ENCODE assay signal across 36 cellular contexts in the genomic region with DNA sequence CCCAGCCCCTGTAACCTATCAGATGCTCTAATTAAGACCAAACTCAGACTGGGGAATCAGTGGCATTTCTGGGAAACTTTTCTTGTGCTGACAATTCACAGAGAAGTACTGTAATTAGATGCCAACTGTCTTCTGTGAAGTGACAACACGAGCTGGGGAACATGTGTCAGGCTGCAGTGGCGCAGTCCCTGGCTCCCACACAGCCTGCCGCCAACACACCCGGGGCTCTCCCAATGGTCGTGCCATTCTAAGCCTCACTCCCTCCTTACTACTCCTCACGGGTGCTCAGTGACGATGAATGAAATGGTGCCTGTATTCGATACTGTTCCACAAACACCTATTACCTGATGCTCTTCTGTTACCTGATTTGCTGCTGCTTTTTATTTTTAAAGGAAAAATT. TPM values are rescaled to one million over a fixed set of nuclear protein-coding genes. Genes with fewer than 3 reads are reported as not detected.
"Had no signal": no experiment of that assay in that cellular context is flagged by ENCODE, and none has a peak within 500 bp of the region (broad histone marks: within the 10 kb centered on the region; RNA-seq: fewer than 3 reads in every experiment).

No MANE protein-coding gene starts in this region.

- H3K27ac ChIP-seq: adrenal gland, body of pancreas, brain microvascular endothelial cell, breast epithelium, VCaP had no signal

- DNase-seq: activated B cell treated with CpG ODN at 0.5 μM for 24 hours; activated CD4-positive, alpha-beta memory T cell treated with anti-CD3 and anti-CD28 coated beads for 36 hours; activated CD4-positive, alpha-beta T cell treated with anti-CD3 and anti-CD28 coated beads for 4 hours; activated CD4-positive, alpha-beta T cell treated with anti-CD3 and anti-CD28 coated beads, Interleukin-2, amount 10 ng/mL, durations not matched to agents 24 days and 14 days; activated CD4-positive, alpha-beta T cell treated with anti-CD3 and anti-CD28 coated beads, Interleukin-2, amount 50 U/mL, for 1 hour; activated CD4-positive, alpha-beta T cell treated with anti-CD3 and anti-CD28 coated beads, Interleukin-2, amount 50 U/mL, for 4 hours; activated CD4-positive, CD25-positive, alpha-beta regulatory T cell treated with anti-CD3 and anti-CD28 coated beads, Interleukin-2, amount 50 U/mL, for 72 hours; activated CD8-positive, alpha-beta memory T cell treated with anti-CD3 and anti-CD28 coated beads, Interleukin-2, amount 50 U/mL, for 4 hours; activated CD8-positive, alpha-beta T cell treated with anti-CD3 and anti-CD28 coated beads for 36 hours; activated effector memory CD4-positive, alpha-beta T cell treated with anti-CD3 and anti-CD28 coated beads, Interleukin-2, amount 50 U/mL, for 16 hours; activated gamma-delta T cell treated with Interleukin-2 at 50 U/mL for 16 hours; activated naive CD4-positive, alpha-beta T cell; activated naive CD4-positive, alpha-beta T cell treated with anti-CD3 and anti-CD28 coated beads for 36 hours; activated naive CD4-positive, alpha-beta T cell treated with anti-CD3 and anti-CD28 coated beads, Interleukin-2, amount 50 U/mL, for 16 hours; activated naive CD8-positive, alpha-beta T cell treated with anti-CD3 and anti-CD28 coated beads for 36 hours; activated T-cell treated with anti-CD3 and anti-CD28 coated beads for 4 hours; activated T-cell treated with anti-CD3 and anti-CD28 coated beads, Interleukin-2, amount 50 U/mL, for 1 hour; activated T-cell treated with anti-CD3 and anti-CD28 coated beads, Interleukin-2, amount 50 U/mL, for 4 hours; activated T-cell treated with anti-CD3 and anti-CD28 coated beads, Interleukin-2, amount 50 U/mL, for 72 hours; adrenal gland; amniotic stem cell; aorta; body of pancreas; brain microvascular endothelial cell; central memory CD4-positive, alpha-beta T cell; T-helper 1 cell; T-helper 2 cell; T-helper 9 cell had no signal

- H3K4me3 ChIP-seq: adrenal gland, body of pancreas, breast epithelium had no signal

- ATAC-seq: activated CD8-positive, alpha-beta T cell treated with anti-CD3 and anti-CD28 coated beads for 36 hours; activated naive CD4-positive, alpha-beta T cell treated with anti-CD3 and anti-CD28 coated beads, Interleukin-2, amount 50 U/mL, for 72 hours; activated T-cell treated with anti-CD3 and anti-CD28 coated beads, Interleukin-2, amount 50 U/mL, for 4 hours; activated T-cell treated with anti-CD3 and anti-CD28 coated beads, Interleukin-2, amount 50 U/mL, for 72 hours; activated T-helper 17 cell treated with anti-CD3 and anti-CD28 coated beads, Interleukin-2, amount 50 U/mL, for 72 hours; body of pancreas had no signal

- FAIRE-seq: astrocyte, TTC549 had no signal

- H3K36me3 ChIP-seq: adrenal gland, brain microvascular endothelial cell, breast epithelium had no signal

- H3K9me3 ChIP-seq: adrenal gland, body of pancreas, breast epithelium had no signal

- H3K4me1 ChIP-seq: adrenal gland, body of pancreas, breast epithelium had no signal

- H3K27me3 ChIP-seq: adrenal gland, body of pancreas, brain microvascular endothelial cell, breast epithelium had no signal

RNA-seq across cellular contexts. Expression of gene GARIN2, which starts 18.6 kb away (rescaled TPM):
- total RNA-seq: activated CD4-positive, alpha-beta memory T cell treated with anti-CD3 and anti-CD28 coated beads for 36 hours; activated CD8-positive, alpha-beta memory T cell treated with anti-CD3 and anti-CD28 coated beads for 36 hours; activated CD8-positive, alpha-beta T cell treated with anti-CD3 and anti-CD28 coated beads for 36 hours; activated naive CD4-positive, alpha-beta T cell treated with anti-CD3 and anti-CD28 coated beads for 36 hours; activated naive CD4-positive, alpha-beta T cell treated with anti-CD3 and anti-CD28 coated beads, Interleukin-2, amount 50 U/mL, for 72 hours; activated naive CD8-positive, alpha-beta T cell treated with anti-CD3 and anti-CD28 coated beads for 36 hours; activated T-cell treated with anti-CD3 and anti-CD28 coated beads, Interleukin-2, amount 50 U/mL, for 4 hours; activated T-cell treated with anti-CD3 and anti-CD28 coated beads, Interleukin-2, amount 50 U/mL, for 72 hours; activated T-helper 17 cell treated with anti-CD3 and anti-CD28 coated beads, Interleukin-2, amount 50 U/mL, for 72 hours; adrenal gland; astrocyte; body of pancreas; breast epithelium; cardiac septum had no signal
